1 cellular context compared by ENCODE assay signal in the genomic region with DNA sequence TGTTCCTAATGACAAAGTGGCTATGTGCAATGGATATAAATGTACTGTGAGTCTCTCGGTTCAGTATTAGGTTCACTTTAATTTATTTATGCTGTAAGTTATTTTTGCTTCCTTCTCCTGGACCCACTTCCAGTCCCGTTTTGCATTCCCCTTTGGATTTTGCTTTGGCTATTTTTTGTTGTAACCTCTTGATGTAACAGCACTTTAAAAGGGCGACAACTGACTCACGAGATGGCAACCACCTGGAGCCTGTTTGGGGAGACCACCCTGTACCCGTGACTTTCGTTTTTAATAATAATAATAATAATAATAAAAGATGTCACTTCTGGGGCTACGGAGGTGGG.
TF ChIP-seq lines count a peak whose summit lies in the region.

No MANE protein-coding gene starts in this region.

TF ChIP-seq in HCT116, 20 proteins besides CTCF, POLR2A, EP300 and RAD21 (continued from another document):
- TF ChIP-seq, protein P1, sequence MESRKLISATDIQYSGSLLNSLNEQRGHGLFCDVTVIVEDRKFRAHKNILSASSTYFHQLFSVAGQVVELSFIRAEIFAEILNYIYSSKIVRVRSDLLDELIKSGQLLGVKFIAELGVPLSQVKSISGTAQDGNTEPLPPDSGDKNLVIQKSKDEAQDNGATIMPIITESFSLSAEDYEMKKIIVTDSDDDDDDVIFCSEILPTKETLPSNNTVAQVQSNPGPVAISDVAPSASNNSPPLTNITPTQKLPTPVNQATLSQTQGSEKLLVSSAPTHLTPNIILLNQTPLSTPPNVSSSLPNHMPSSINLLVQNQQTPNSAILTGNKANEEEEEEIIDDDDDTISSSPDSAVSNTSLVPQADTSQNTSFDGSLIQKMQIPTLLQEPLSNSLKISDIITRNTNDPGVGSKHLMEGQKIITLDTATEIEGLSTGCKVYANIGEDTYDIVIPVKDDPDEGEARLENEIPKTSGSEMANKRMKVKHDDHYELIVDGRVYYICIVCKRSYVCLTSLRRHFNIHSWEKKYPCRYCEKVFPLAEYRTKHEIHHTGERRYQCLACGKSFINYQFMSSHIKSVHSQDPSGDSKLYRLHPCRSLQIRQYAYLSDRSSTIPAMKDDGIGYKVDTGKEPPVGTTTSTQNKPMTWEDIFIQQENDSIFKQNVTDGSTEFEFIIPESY (IDR thresholded peaks at IDR 0.05; ENCODE audit: extremely low read depth, insufficient replicate concordance, low read length): no peak
- TF ChIP-seq, protein P2, sequence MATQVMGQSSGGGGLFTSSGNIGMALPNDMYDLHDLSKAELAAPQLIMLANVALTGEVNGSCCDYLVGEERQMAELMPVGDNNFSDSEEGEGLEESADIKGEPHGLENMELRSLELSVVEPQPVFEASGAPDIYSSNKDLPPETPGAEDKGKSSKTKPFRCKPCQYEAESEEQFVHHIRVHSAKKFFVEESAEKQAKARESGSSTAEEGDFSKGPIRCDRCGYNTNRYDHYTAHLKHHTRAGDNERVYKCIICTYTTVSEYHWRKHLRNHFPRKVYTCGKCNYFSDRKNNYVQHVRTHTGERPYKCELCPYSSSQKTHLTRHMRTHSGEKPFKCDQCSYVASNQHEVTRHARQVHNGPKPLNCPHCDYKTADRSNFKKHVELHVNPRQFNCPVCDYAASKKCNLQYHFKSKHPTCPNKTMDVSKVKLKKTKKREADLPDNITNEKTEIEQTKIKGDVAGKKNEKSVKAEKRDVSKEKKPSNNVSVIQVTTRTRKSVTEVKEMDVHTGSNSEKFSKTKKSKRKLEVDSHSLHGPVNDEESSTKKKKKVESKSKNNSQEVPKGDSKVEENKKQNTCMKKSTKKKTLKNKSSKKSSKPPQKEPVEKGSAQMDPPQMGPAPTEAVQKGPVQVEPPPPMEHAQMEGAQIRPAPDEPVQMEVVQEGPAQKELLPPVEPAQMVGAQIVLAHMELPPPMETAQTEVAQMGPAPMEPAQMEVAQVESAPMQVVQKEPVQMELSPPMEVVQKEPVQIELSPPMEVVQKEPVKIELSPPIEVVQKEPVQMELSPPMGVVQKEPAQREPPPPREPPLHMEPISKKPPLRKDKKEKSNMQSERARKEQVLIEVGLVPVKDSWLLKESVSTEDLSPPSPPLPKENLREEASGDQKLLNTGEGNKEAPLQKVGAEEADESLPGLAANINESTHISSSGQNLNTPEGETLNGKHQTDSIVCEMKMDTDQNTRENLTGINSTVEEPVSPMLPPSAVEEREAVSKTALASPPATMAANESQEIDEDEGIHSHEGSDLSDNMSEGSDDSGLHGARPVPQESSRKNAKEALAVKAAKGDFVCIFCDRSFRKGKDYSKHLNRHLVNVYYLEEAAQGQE (IDR thresholded peaks at IDR 0.05; ENCODE audit: low read depth): no peak
- TF ChIP-seq EZH2 (IDR thresholded peaks at IDR 0.05) (no peak), SRF (IDR thresholded peaks at IDR 0.05; ENCODE audit: low read depth) (no peak), ZFX (IDR thresholded peaks at IDR 0.05) (no peak), ELF1 (IDR thresholded peaks at IDR 0.05; ENCODE audit: borderline replicate concordance, low read depth) (no peak), EGR1 (IDR thresholded peaks at IDR 0.05; ENCODE audit: low read depth) (no peak), SIN3A (IDR thresholded peaks at IDR 0.05; ENCODE audit: low read depth) (no peak), CBX3 (IDR thresholded peaks at IDR 0.05; ENCODE audit: low read depth) (no peak)
- TF ChIP-seq, protein P3, sequence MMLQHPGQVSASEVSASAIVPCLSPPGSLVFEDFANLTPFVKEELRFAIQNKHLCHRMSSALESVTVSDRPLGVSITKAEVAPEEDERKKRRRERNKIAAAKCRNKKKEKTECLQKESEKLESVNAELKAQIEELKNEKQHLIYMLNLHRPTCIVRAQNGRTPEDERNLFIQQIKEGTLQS (IDR thresholded peaks at IDR 0.05): no peak
